Comparison of ENCODE assay signal across 13 cellular contexts in genomic region chr5:76838481-76839261, GRCh38. TPM values are rescaled to one million over a fixed set of nuclear protein-coding genes. Genes with fewer than 3 reads are reported as not detected.
A peak's percentile ranks its signal among the peaks of the same experiment; 100 is the strongest.
DNase-seq lines count a peak whose midpoint lies in the region; TF ChIP-seq lines count a peak whose summit lies in the region.
"Had no signal": no experiment of that assay in that cellular context is flagged by ENCODE, and none has a peak within 500 bp of the region (broad histone marks: within the 10 kb centered on the region; RNA-seq: fewer than 3 reads in every experiment).

No MANE protein-coding gene starts in this region.

- H3K9me2 ChIP-seq in SK-N-SH: no peaks in the 10 kb centered on the region

- H2AFZ ChIP-seq in SK-N-SH (ENCODE audit: low read depth): 0 out of 2 replicates have a peak overlapping the region, but pooled peaks have one; percentile 38

- no peak for TF ChIP-seq CTCF in SK-N-SH (IDR thresholded peaks at IDR 0.05)
- no peak for TF ChIP-seq CTCF in fibroblast of villous mesenchyme (IDR thresholded peaks at IDR 0.05; ENCODE audit: insufficient read depth, low read depth, low read length)
- TF ChIP-seq CTCF in retinal pigment epithelial cell (conservative IDR thresholded peaks at IDR 0.05; ENCODE audit: low read depth, low read length): no peak

- H3K9me3 ChIP-seq in SK-N-SH: no peaks in the 10 kb centered on the region
- H3K9me3 ChIP-seq: upper lobe of right lung had no signal

- POLR2A ChIA-PET in SK-N-SH (lab: Yijun Ruan, JAX): no interaction called here

- H3K4me2 ChIP-seq in SK-N-SH: 0 out of 2 replicates have a peak overlapping the region, but pooled peaks have one; percentile 9

- TF ChIP-seq EP300 in SK-N-SH (IDR thresholded peaks at IDR 0.05; ENCODE audit: borderline replicate concordance in 1 of 2, low read depth in 1 of 2, low read length in 1 of 2): no peak

- no peaks in the 10 kb centered on the region for H4K20me1 ChIP-seq in SK-N-SH (ENCODE audit: insufficient read depth)

- DNase-seq in H4 (ENCODE audit: low spot score) (peak; percentile 91), SK-N-SH (no peak), fibroblast of villous mesenchyme (ENCODE audit: low read depth) (peak; percentile 67), retinal pigment epithelial cell (ENCODE audit: low read depth) (peak; percentile 24), DMS114 treated with DMSO at 0.1 percent for 48 hours (lab: John Stamatoyannopoulos, UW; ENCODE audit: unreplicated experiment) (no peak), SW 1271 (lab: John Stamatoyannopoulos, UW) (no peak), RPMI8226 (no peak)
- no peak for DNase-seq in activated CD8-positive, alpha-beta memory T cell treated with anti-CD3 and anti-CD28 coated beads for 24 hours
- DNase-seq: activated T-cell treated with anti-CD3 and anti-CD28 coated beads, Interleukin-2, amount 50 U/mL, for 72 hours; cerebellar nuclear complex; DMS 273 treated with DMSO at 0.1 percent for 48 hours; NCI-H1930; upper lobe of right lung had no signal

- H3K36me3 ChIP-seq in SK-N-SH (replicated peaks in 1 of 2; ENCODE audit: control insufficient read depth in 1 of 2, insufficient read depth in 2 of 2, low read length in 1 of 2): peaks cover 0 to 10% of the 10 kb centered on the region in 2 experiments
- H3K36me3 ChIP-seq: upper lobe of right lung had no signal

- H3K4me1 ChIP-seq in SK-N-SH (ENCODE audit: control insufficient read depth in 1 of 2, insufficient read depth in 2 of 2, low read depth in 1 of 2, low read length in 1 of 2): 0 out of 4 replicates have a peak, but pooled peaks cover 0 to 12% of the 10 kb centered on the region in 2 experiments
- H3K4me1 ChIP-seq: upper lobe of right lung had no signal

- no peaks in the 10 kb centered on the region for H3K27me3 ChIP-seq in SK-N-SH (ENCODE audit: insufficient read depth)
- H3K27me3 ChIP-seq: upper lobe of right lung had no signal

- H3K9ac ChIP-seq in SK-N-SH: peak overlapping the region; percentile 10; the same call in 1 of the 2 replicates

- H3F3A ChIP-seq in SK-N-SH (replicated peaks; ENCODE audit: insufficient read depth): peaks cover 8% of the 10 kb centered on the region

- no peak overlapping the region for H3K4me3 ChIP-seq in SK-N-SH (ENCODE audit: low read depth in 2 of 2, low read length in 1 of 2)
- H3K4me3 ChIP-seq in fibroblast of villous mesenchyme (ENCODE audit: low read depth, low read length): no peak overlapping the region
- H3K4me3 ChIP-seq in retinal pigment epithelial cell (ENCODE audit: low read length): no peak overlapping the region
- H3K4me3 ChIP-seq: upper lobe of right lung had no signal

- peak overlapping the region in 1 of 2 experiments; percentile 49; a peak in 2 of 4 replicates for H3K27ac ChIP-seq in SK-N-SH (ENCODE audit: low read depth in 2 of 2, low read length in 1 of 2)
- H3K27ac ChIP-seq: upper lobe of right lung had no signal

- H3K79me2 ChIP-seq in SK-N-SH (ENCODE audit: insufficient read depth): no peaks in the 10 kb centered on the region

- 36% methylated on average over 7 of the region's 7 CpGs for WGBS in SK-N-SH (ENCODE audit: low lambda C conversion rate)

- CTCF ChIA-PET in SK-N-SH (lab: Yijun Ruan, JAX): no interaction called here

- no peak for TF ChIP-seq RAD21 in SK-N-SH (IDR thresholded peaks at IDR 0.05; ENCODE audit: low read length)

TF ChIP-seq in SK-N-SH, 30 proteins besides CTCF, POLR2A, EP300 and RAD21:
- TF ChIP-seq RXRA (IDR thresholded peaks at IDR 0.05; ENCODE audit: borderline replicate concordance, low read depth) (0 out of 2 replicates have a peak, but pooled peaks have one; percentile 10), TCF12 (IDR thresholded peaks at IDR 0.05) (peak; percentile 28), FOSL2 (IDR thresholded peaks at IDR 0.05; ENCODE audit: borderline replicate concordance, low read depth) (0 out of 2 replicates have a peak, but pooled peaks have one; percentile 9), POLR2AphosphoS5 (IDR thresholded peaks at IDR 0.05; ENCODE audit: low read depth, low read length) (no peak), FOXJ3 (CRISPR knock-in tag; IDR thresholded peaks at IDR 0.05) (no peak), JUND (IDR thresholded peaks at IDR 0.05) (peak; percentile 19; the same call in 1 of the 2 replicates)
TF ChIP-seq in SK-N-SH: peak in this region for 4.

RNA-seq across cellular contexts. Expression of gene S100Z, which starts 11.1 kb away (rescaled TPM):
- total RNA-seq in H4 (2014; rRNA removed; shearing (Covaris generic)): 0.23 TPM in 1 of 2 replicates, not detected in the other
- not detected in 2 replicates for polyA plus RNA-seq in SK-N-SH (2012; rRNA removed)
- not detected in 2 replicates for polyA plus RNA-seq in SK-N-SH (2012; cell fraction: cytosol; rRNA removed)
- polyA plus RNA-seq in SK-N-SH (2012; cell fraction: nucleus; rRNA removed): not detected in 2 replicates
- total RNA-seq in fibroblast of villous mesenchyme: not detected in 2 replicates

RNA-seq across cellular contexts. Expression of gene F2RL1, which starts 19.8 kb away (rescaled TPM):
- 48.8 and 59.5 TPM in 2 replicates for total RNA-seq in H4 (2014; rRNA removed; shearing (Covaris generic))
- 31.3 and 41.3 TPM in 2 replicates for polyA plus RNA-seq in SK-N-SH (2012; rRNA removed)
- polyA plus RNA-seq in SK-N-SH (2012; cell fraction: cytosol; rRNA removed): 35.5 and 38.7 TPM in 2 replicates
- polyA plus RNA-seq in SK-N-SH (2012; cell fraction: nucleus; rRNA removed): 5.9 and 13.8 TPM in 2 replicates
- 26.3 and 69.9 TPM in 2 replicates for total RNA-seq in fibroblast of villous mesenchyme

Comparison
In these comparisons a context has a peak if more than half of its experiments do, and no peak if none do; other contexts are left out.
1. DNase-seq: peak in H4 (single experiment), fibroblast of villous mesenchyme (single experiment) and retinal pigment epithelial cell (single experiment); none in SK-N-SH (single experiment), DMS114 treated with DMSO at 0.1 percent for 48 hours (single experiment), SW 1271 (0 of 2), activated CD8-positive, alpha-beta memory T cell treated with anti-CD3 and anti-CD28 coated beads for 24 hours (single experiment) and RPMI8226 (single experiment).